Comparison of ENCODE assay signal across 29 cellular contexts in genomic region chr2:222130855-222131254, GRCh38.
"Had no signal": no experiment of that assay in that cellular context is flagged by ENCODE, and none has a peak within 500 bp of the region (broad histone marks: within the 10 kb centered on the region; RNA-seq: fewer than 3 reads in every experiment).

No MANE protein-coding gene starts in this region.

- H3K4me3 ChIP-seq: adrenal gland, body of pancreas, breast epithelium had no signal

- H3K9me3 ChIP-seq: adrenal gland, body of pancreas, breast epithelium had no signal

- H3K4me1 ChIP-seq: adrenal gland, body of pancreas, breast epithelium had no signal

- H3K27ac ChIP-seq: adrenal gland, body of pancreas, brain microvascular endothelial cell, breast epithelium, VCaP had no signal

- DNase-seq: activated B cell treated with CpG ODN at 0.5 μM for 24 hours; activated CD4-positive, alpha-beta memory T cell treated with anti-CD3 and anti-CD28 coated beads, Interleukin-2, amount 10 ng/mL, durations not matched to agents 7 days and 5 days; activated CD4-positive, alpha-beta T cell treated with anti-CD3 and anti-CD28 coated beads for 36 hours; activated CD4-positive, alpha-beta T cell treated with anti-CD3 and anti-CD28 coated beads for 48 hours; activated CD4-positive, alpha-beta T cell treated with anti-CD3 and anti-CD28 coated beads, Interleukin-2, amount 10 ng/mL, durations not matched to agents 7 days and 5 days; activated CD4-positive, alpha-beta T cell treated with anti-CD3 and anti-CD28 coated beads, Interleukin-2, amount 50 U/mL, for 48 hours; activated CD4-positive, CD25-positive, alpha-beta regulatory T cell treated with anti-CD3 and anti-CD28 coated beads, Interleukin-2, amount 50 U/mL, for 72 hours; activated CD8-positive, alpha-beta memory T cell treated with anti-CD3 and anti-CD28 coated beads for 24 hours; activated CD8-positive, alpha-beta memory T cell treated with anti-CD3 and anti-CD28 coated beads, Interleukin-2, amount 10 ng/mL, durations not matched to agents 7 days and 5 days; activated CD8-positive, alpha-beta memory T cell treated with anti-CD3 and anti-CD28 coated beads, Interleukin-2, amount 50 U/mL, for 48 hours; activated CD8-positive, alpha-beta T cell treated with anti-CD3 and anti-CD28 coated beads, Interleukin-2, amount 10 ng/mL, durations not matched to agents 7 days and 5 days; activated effector memory CD4-positive, alpha-beta T cell treated with Interleukin-2 at 50 U/mL for 16 hours; activated gamma-delta T cell; activated naive CD4-positive, alpha-beta T cell treated with anti-CD3 and anti-CD28 coated beads, Interleukin-2, amount 10 ng/mL, durations not matched to agents 7 days and 5 days; activated naive CD4-positive, alpha-beta T cell treated with Interleukin-2 at 50 U/mL for 16 hours; activated naive CD8-positive, alpha-beta T cell treated with anti-CD3 and anti-CD28 coated beads, Interleukin-2, amount 10 ng/mL, durations not matched to agents 7 days and 5 days; activated naive CD8-positive, alpha-beta T cell treated with anti-CD3 and anti-CD28 coated beads, Interleukin-2, amount 50 U/mL, for 24 hours; activated T-cell treated with anti-CD3 and anti-CD28 coated beads, Interleukin-2, amount 50 U/mL, for 24 hours; activated T-cell treated with anti-CD3 and anti-CD28 coated beads, Interleukin-2, amount 50 U/mL, for 48 hours; adrenal gland; amniotic stem cell; aorta; body of pancreas; brain microvascular endothelial cell; central memory CD4-positive, alpha-beta T cell; T-helper 2 cell; T-helper 9 cell had no signal

- ATAC-seq: activated CD4-positive, alpha-beta T cell treated with anti-CD3 and anti-CD28 coated beads for 36 hours; activated CD8-positive, alpha-beta memory T cell treated with anti-CD3 and anti-CD28 coated beads, Interleukin-2, amount 10 ng/mL, durations not matched to agents 7 days and 5 days; activated CD8-positive, alpha-beta T cell treated with anti-CD3 and anti-CD28 coated beads, Interleukin-2, amount 10 ng/mL, durations not matched to agents 7 days and 5 days; activated naive CD8-positive, alpha-beta T cell treated with anti-CD3 and anti-CD28 coated beads, Interleukin-2, amount 50 U/mL, for 24 hours; body of pancreas had no signal

- H3K36me3 ChIP-seq: adrenal gland, brain microvascular endothelial cell, breast epithelium had no signal

- H3K27me3 ChIP-seq: adrenal gland, body of pancreas, brain microvascular endothelial cell, breast epithelium had no signal
